1 cellular context compared by ENCODE assay signal in genomic region chr19:48258350-48258749, GRCh38.
TF ChIP-seq lines count a peak whose summit lies in the region.

No MANE protein-coding gene starts in this region.

TF ChIP-seq in GM12878, 131 proteins besides CTCF, POLR2A, EP300 and RAD21 (continued from another document):
- no peak for TF ChIP-seq E4F1 (IDR thresholded peaks at IDR 0.05; ENCODE audit: borderline replicate concordance, partially characterized antibody)
- TF ChIP-seq MYB (IDR thresholded peaks at IDR 0.05; ENCODE audit: borderline replicate concordance, low read depth, low read length), result no peak
- TF ChIP-seq CBFB (IDR thresholded peaks at IDR 0.05; ENCODE audit: low read depth), result no peak
- no peak for TF ChIP-seq ATF7 (IDR thresholded peaks at IDR 0.05; ENCODE audit: low read depth)
- no peak for TF ChIP-seq REST (IDR thresholded peaks at IDR 0.05; ENCODE audit: low read depth, low read length)
- TF ChIP-seq RFX5 (IDR thresholded peaks at IDR 0.05; ENCODE audit: low read depth, low read length), result no peak
- no peak for TF ChIP-seq EED (IDR thresholded peaks at IDR 0.05; ENCODE audit: low read depth)
- no peak for TF ChIP-seq CREB1 (IDR thresholded peaks at IDR 0.05; ENCODE audit: low read depth)
- no peak for TF ChIP-seq ZBTB11 (CRISPR knock-in tag; IDR thresholded peaks at IDR 0.05)
- no peak for TF ChIP-seq HDAC2 (IDR thresholded peaks at IDR 0.05)
- no peak for TF ChIP-seq ZNF687 (IDR thresholded peaks at IDR 0.05)
- TF ChIP-seq RBBP5 (conservative IDR thresholded peaks at IDR 0.05), result no peak
- TF ChIP-seq BMI1 (IDR thresholded peaks at IDR 0.05; ENCODE audit: borderline replicate concordance), result no peak
- no peak for TF ChIP-seq NFXL1 (IDR thresholded peaks at IDR 0.05; ENCODE audit: borderline replicate concordance)
- no peak for TF ChIP-seq MXI1 (IDR thresholded peaks at IDR 0.05; ENCODE audit: low read depth, low read length)
- no peak for TF ChIP-seq ZZZ3 (IDR thresholded peaks at IDR 0.05; ENCODE audit: control insufficient read depth, insufficient read length, low read depth)
- no peak for TF ChIP-seq NR2F1 (conservative IDR thresholded peaks at IDR 0.05)
- no peak for TF ChIP-seq SMARCA5 (IDR thresholded peaks at IDR 0.05)
- 0 out of 2 replicates have a peak, but pooled peaks have one; percentile 34 for TF ChIP-seq GABPA (IDR thresholded peaks at IDR 0.05; ENCODE audit: low read depth)
- TF ChIP-seq ATF2 (IDR thresholded peaks at IDR 0.05; ENCODE audit: low read length), result no peak
- no peak for TF ChIP-seq POLR2AphosphoS2 (IDR thresholded peaks at IDR 0.05; ENCODE audit: low read depth, low read length)
- TF ChIP-seq PML (IDR thresholded peaks at IDR 0.05; ENCODE audit: low read length), result no peak
- no peak for TF ChIP-seq TCF12 (IDR thresholded peaks at IDR 0.05; ENCODE audit: low read depth, low read length)
- TF ChIP-seq CEBPB (IDR thresholded peaks at IDR 0.05; ENCODE audit: borderline replicate concordance in 1 of 2, low read depth in 2 of 2, low read length in 2 of 2), result no peak
- TF ChIP-seq POLR2AphosphoS5 (IDR thresholded peaks at IDR 0.05; ENCODE audit: low read length), result 0 out of 2 replicates have a peak, but pooled peaks have one; percentile 36
- TF ChIP-seq ETV6 (conservative IDR thresholded peaks at IDR 0.05 in 1 of 2, IDR thresholded peaks at IDR 0.05 in 1 of 2; ENCODE audit: borderline replicate concordance in 1 of 2, low read depth in 1 of 2), result peak in 1 of 2 experiments; percentile 41; a peak in 1 of 4 replicates
- TF ChIP-seq ZBTB33 (IDR thresholded peaks at IDR 0.05), result no peak
- TF ChIP-seq PAX5 (IDR thresholded peaks at IDR 0.05; ENCODE audit: borderline replicate concordance, low read depth, low read length), result no peak
- no peak for TF ChIP-seq YBX1 (IDR thresholded peaks at IDR 0.05)
